29 cellular contexts compared by ENCODE assay signal in the genomic region with DNA sequence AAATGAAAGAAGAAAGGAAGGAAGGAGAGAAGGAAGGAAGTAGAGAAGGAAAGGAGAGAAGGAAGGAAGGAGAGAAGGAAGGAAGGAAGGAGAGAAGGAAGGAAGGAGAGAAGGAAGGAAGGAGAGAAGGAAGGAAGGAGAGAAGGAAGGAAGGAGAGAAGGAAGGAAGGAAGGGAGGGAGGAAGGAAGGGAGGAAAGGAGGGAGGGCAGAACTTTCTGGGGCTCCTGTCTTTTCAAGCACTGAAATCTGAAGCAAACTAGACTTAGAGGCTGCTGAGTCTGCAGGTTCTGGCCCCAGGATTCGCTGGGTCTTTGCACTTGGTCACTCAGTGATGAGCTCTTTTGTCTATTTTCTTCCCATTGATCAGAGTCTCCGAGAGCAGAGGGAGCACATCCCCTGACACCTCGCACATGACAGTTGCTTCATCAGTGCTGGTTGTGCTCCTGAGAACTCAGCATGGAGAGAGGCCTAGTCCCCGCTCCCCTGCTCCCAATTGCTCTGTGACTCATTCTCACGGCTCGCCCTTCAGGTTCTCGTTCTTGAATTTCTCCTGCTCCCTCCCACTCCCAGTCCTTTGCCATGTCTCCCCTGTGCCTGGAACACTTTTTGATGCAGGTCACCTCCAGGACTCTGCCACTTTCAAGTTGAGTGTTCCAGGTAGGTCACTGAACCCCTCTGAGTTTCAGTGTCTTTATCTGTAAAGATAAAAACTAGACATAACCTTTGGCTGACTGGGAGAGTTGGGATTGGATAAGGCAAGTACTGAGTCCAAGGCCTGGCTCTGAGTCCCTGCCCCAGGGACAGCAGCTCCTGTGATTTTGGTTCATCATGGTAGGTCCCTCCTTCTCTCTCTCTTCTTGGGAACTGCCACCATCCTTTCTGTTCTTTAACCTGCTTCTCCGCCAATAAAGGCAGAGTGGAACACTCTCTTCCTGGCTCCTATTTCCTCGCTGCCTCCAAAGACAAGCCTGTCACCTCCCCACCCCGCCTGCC. TPM values are rescaled to one million over a fixed set of nuclear protein-coding genes. Genes with fewer than 3 reads are reported as not detected.
A peak's percentile ranks its signal among the peaks of the same experiment; 100 is the strongest.
DNase-seq lines count a peak whose midpoint lies in the region; ATAC-seq and TF ChIP-seq lines count a peak whose summit lies in the region.
"Had no signal": no experiment of that assay in that cellular context is flagged by ENCODE, and none has a peak within 500 bp of the region (broad histone marks: within the 10 kb centered on the region; RNA-seq: fewer than 3 reads in every experiment).

No MANE protein-coding gene starts in this region.

- H3K36me3 Mint-ChIP-seq in MCF 10A (ENCODE audit: insufficient read depth, unreplicated experiment), result peaks cover 6% of the 10 kb centered on the region
- H3K36me3 Mint-ChIP-seq in WTC11, result no peaks in the 10 kb centered on the region
- H3K36me3 Mint-ChIP-seq in activated T-cell treated with anti-CD3 and anti-CD28 coated beads, Interleukin-2, amount 50 U/mL, for 4 hours (ENCODE audit: insufficient read depth), result no peaks in the 10 kb centered on the region
- H3K36me3 Mint-ChIP-seq: activated naive CD4-positive, alpha-beta T cell treated with anti-CD3 and anti-CD28 coated beads, Interleukin-2, amount 50 U/mL, for 72 hours; IgD-negative memory B cell; mesothelial cell of epicardium had no signal

- no peak overlapping the region for H2BK15ac ChIP-seq in neuronal stem cell (ENCODE audit: low read length)

- no peak overlapping the region for H3K9ac ChIP-seq in neuronal stem cell (ENCODE audit: low read depth, low read length, poor library complexity)

- H2AK5ac ChIP-seq in neuronal stem cell (ENCODE audit: low read depth, low read length), result no peak overlapping the region

- no peaks in the 10 kb centered on the region for H3K9me3 ChIP-seq in breast epithelium
- H3K9me3 ChIP-seq in left ventricle myocardium inferior (replicated peaks), result no peaks in the 10 kb centered on the region
- H3K9me3 ChIP-seq in neuronal stem cell (replicated peaks in 1 of 2; ENCODE audit: control insufficient read depth in 2 of 2, insufficient read depth in 1 of 2, low read depth in 1 of 2, low read length in 2 of 2), result peaks cover 0 to 1% of the 10 kb centered on the region in 2 donors
- no peaks in the 10 kb centered on the region for H3K9me3 ChIP-seq in aorta (ENCODE audit: control insufficient read depth, low read length)
- H3K9me3 ChIP-seq: BE2C, body of pancreas, colonic mucosa, MG63, stomach had no signal

- no peak overlapping the region for H3K4me3 Mint-ChIP-seq in MCF 10A (ENCODE audit: unreplicated experiment)
- H3K4me3 Mint-ChIP-seq in WTC11, result no peak overlapping the region
- no peak overlapping the region for H3K4me3 Mint-ChIP-seq in activated T-cell treated with anti-CD3 and anti-CD28 coated beads, Interleukin-2, amount 50 U/mL, for 4 hours
- H3K4me3 Mint-ChIP-seq: activated T-helper 1 cell treated with anti-CD3 and anti-CD28 coated beads, Interleukin-12 subunit alpha, Interleukin-12 subunit beta, Interleukin-2, Interleukin-4 antibody, amounts not matched to agents 30 ng/mL and 10 ng/mL and 1 ng/mL, durations not matched to agents 14 hours and 24 hours and 36 hours; IgD-negative memory B cell; mesothelial cell of epicardium; nephron progenitor cell had no signal

- H2AFZ ChIP-seq in neuronal stem cell (ENCODE audit: low read length), result no peak overlapping the region

- ATAC-seq in aorta (ENCODE audit: low FRiP score) (peak; percentile 55), WTC11 (no peak)
- no peak for ATAC-seq in activated T-cell treated with anti-CD3 and anti-CD28 coated beads, Interleukin-2, amount 50 U/mL, for 4 hours
- ATAC-seq: activated naive CD4-positive, alpha-beta T cell treated with anti-CD3 and anti-CD28 coated beads, Interleukin-2, amount 50 U/mL, for 72 hours; body of pancreas; HCT116 had no signal

- peak overlapping the region; percentile 2 for H2BK5ac ChIP-seq in neuronal stem cell (ENCODE audit: low read length)

- H3K27me3 Mint-ChIP-seq in MCF 10A (ENCODE audit: insufficient read depth, unreplicated experiment), result no peaks in the 10 kb centered on the region
- no peaks in the 10 kb centered on the region; the same call in 1 of the 2 replicates for H3K27me3 Mint-ChIP-seq in WTC11 (ENCODE audit: low read depth)
- H3K27me3 Mint-ChIP-seq in activated T-cell treated with anti-CD3 and anti-CD28 coated beads, Interleukin-2, amount 50 U/mL, for 4 hours (ENCODE audit: low read depth), result no peaks in the 10 kb centered on the region
- H3K27me3 Mint-ChIP-seq: progenitor cell of endocrine pancreas had no signal

- H3K36me3 ChIP-seq in breast epithelium (no peaks in the 10 kb centered on the region), left ventricle myocardium inferior (no peaks in the 10 kb centered on the region), neuronal stem cell (replicated peaks in 1 of 2; ENCODE audit: control insufficient read depth in 2 of 2, insufficient read depth in 2 of 2, low read length in 2 of 2) (no peaks in the 10 kb centered on the region), aorta (ENCODE audit: control insufficient read depth in 1 of 2, insufficient read depth in 2 of 2, low read length in 1 of 2) (no peaks in the 10 kb centered on the region)
- H3K36me3 ChIP-seq: BE2C, colonic mucosa, MG63, stomach had no signal

- H3K27ac Mint-ChIP-seq in MCF 10A (ENCODE audit: low read depth, unreplicated experiment), result no peak overlapping the region
- H3K27ac Mint-ChIP-seq in WTC11, result no peak overlapping the region
- H3K27ac Mint-ChIP-seq: activated naive CD4-positive, alpha-beta T cell treated with anti-CD3 and anti-CD28 coated beads, Interleukin-2, amount 50 U/mL, for 72 hours; activated T-helper 1 cell treated with anti-CD3 and anti-CD28 coated beads, Interleukin-12 subunit alpha, Interleukin-12 subunit beta, Interleukin-2, Interleukin-4 antibody, amounts not matched to agents 30 ng/mL and 10 ng/mL and 1 ng/mL, durations not matched to agents 14 hours and 24 hours and 36 hours; IgD-negative memory B cell; mesothelial cell of epicardium; nephron progenitor cell; progenitor cell of endocrine pancreas had no signal

- POLR2A ChIA-PET in MCF 10A (lab: Yijun Ruan, JAX) (no interaction called here), WTC11 (lab: Charles Lee) (no interaction called here)

- H4K91ac ChIP-seq in neuronal stem cell (ENCODE audit: low read depth, low read length, poor library complexity), result no peak overlapping the region

- H4K8ac ChIP-seq in neuronal stem cell (ENCODE audit: low read depth, low read length), result no peak overlapping the region

- TF ChIP-seq POLR2A in breast epithelium (IDR thresholded peaks at IDR 0.05), result no peak

- peak overlapping the region in 1 of 2 donors; percentile 25 for H3K27ac ChIP-seq in breast epithelium
- H3K27ac ChIP-seq in left ventricle myocardium inferior (replicated peaks), result peak overlapping the region; percentile 9
- no peak overlapping the region for H3K27ac ChIP-seq in neuronal stem cell (replicated peaks; ENCODE audit: low read length)
- H3K27ac ChIP-seq in aorta (ENCODE audit: low read depth in 1 of 2, low read length in 2 of 2), result no peak overlapping the region
- H3K27ac ChIP-seq: body of pancreas, colonic mucosa, HL-60, stomach had no signal

- no peak for TF ChIP-seq CTCF in MCF 10A (IDR thresholded peaks at IDR 0.05; ENCODE audit: unreplicated experiment)
- no peak for TF ChIP-seq CTCF in breast epithelium (IDR thresholded peaks at IDR 0.05)
- TF ChIP-seq CTCF in left ventricle myocardium inferior (IDR thresholded peaks at IDR 0.05; ENCODE audit: borderline replicate concordance), result no peak
- no peak for TF ChIP-seq CTCF in WTC11 (IDR thresholded peaks at IDR 0.05)

- H3K4me3 ChIP-seq in breast epithelium, result no peak overlapping the region
- no peak overlapping the region for H3K4me3 ChIP-seq in left ventricle myocardium inferior
- H3K4me3 ChIP-seq in neuronal stem cell (ENCODE audit: low read length in 2 of 2), result no peak overlapping the region
- H3K4me3 ChIP-seq in aorta (ENCODE audit: low read length in 2 of 2), result no peak overlapping the region
- H3K4me3 ChIP-seq: body of pancreas, colonic mucosa, MG63, stomach had no signal

- H3K14ac ChIP-seq in neuronal stem cell (ENCODE audit: low read length), result no peak overlapping the region

- H3K4me1 Mint-ChIP-seq in MCF 10A (ENCODE audit: insufficient read depth, unreplicated experiment), result peaks cover 4% of the 10 kb centered on the region
- no peaks in the 10 kb centered on the region for H3K4me1 Mint-ChIP-seq in WTC11
- H3K4me1 Mint-ChIP-seq in activated T-cell treated with anti-CD3 and anti-CD28 coated beads, Interleukin-2, amount 50 U/mL, for 4 hours (ENCODE audit: low read depth), result no peaks in the 10 kb centered on the region
- H3K4me1 Mint-ChIP-seq: IgD-negative memory B cell had no signal

- H3K4me2 ChIP-seq in neuronal stem cell (ENCODE audit: insufficient read depth, low read length, poor library complexity, severe bottlenecking), result no peak overlapping the region

- no peaks in the 10 kb centered on the region for H3K9me3 Mint-ChIP-seq in MCF 10A (ENCODE audit: unreplicated experiment)
- no peaks in the 10 kb centered on the region for H3K9me3 Mint-ChIP-seq in WTC11
- H3K9me3 Mint-ChIP-seq in activated T-cell treated with anti-CD3 and anti-CD28 coated beads, Interleukin-2, amount 50 U/mL, for 4 hours, result no peaks in the 10 kb centered on the region
- H3K9me3 Mint-ChIP-seq: activated naive CD4-positive, alpha-beta T cell treated with anti-CD3 and anti-CD28 coated beads, Interleukin-2, amount 50 U/mL, for 72 hours; activated T-helper 1 cell treated with anti-CD3 and anti-CD28 coated beads, Interleukin-12 subunit alpha, Interleukin-12 subunit beta, Interleukin-2, Interleukin-4 antibody, amounts not matched to agents 30 ng/mL and 10 ng/mL and 1 ng/mL, durations not matched to agents 14 hours and 24 hours and 36 hours; IgD-negative memory B cell; mesothelial cell of epicardium; nephron progenitor cell had no signal

- no peak overlapping the region for H2BK12ac ChIP-seq in neuronal stem cell (ENCODE audit: low read length)

- H2BK120ac ChIP-seq in neuronal stem cell (ENCODE audit: low read depth, low read length), result no peak overlapping the region

- no peak overlapping the region for H3K23ac ChIP-seq in neuronal stem cell (ENCODE audit: low read depth, low read length, poor library complexity)

- peak; percentile 22 for DNase-seq in MCF 10A (ENCODE audit: unreplicated experiment)
- DNase-seq in breast epithelium (ENCODE audit: low spot score in 2 of 2), result no peak
- DNase-seq in left ventricle myocardium inferior, result peak; percentile 21
- no peak for DNase-seq in neuronal stem cell (ENCODE audit: low spot score)
- DNase-seq in aorta, result no peak
- DNase-seq in WTC11 (ENCODE audit: low spot score), result no peak
- no peak for DNase-seq in HT-29 (ENCODE audit: low spot score)
- DNase-seq in activated T-cell treated with anti-CD3 and anti-CD28 coated beads, Interleukin-2, amount 50 U/mL, for 4 hours, result no peak
- DNase-seq: 8988T; BE2C; body of pancreas; colonic mucosa; DND-41; hippocampal formation; MG63; NCI-H1436 treated with DMSO at 0.1 percent for 48 hours; NCI-H2171; NCI-H526; nephron progenitor cell; stimulated activated CD4-positive, alpha-beta T cell treated with anti-CD3 and anti-CD28 coated beads, Interleukin-12 subunit alpha, Interleukin-12 subunit beta, amount 100 ng/mL, for 4 hours; stomach had no signal

- H3K27me3 ChIP-seq in breast epithelium (no peaks in the 10 kb centered on the region), left ventricle myocardium inferior (ENCODE audit: low read depth) (no peaks in the 10 kb centered on the region), neuronal stem cell (ENCODE audit: control insufficient read depth in 3 of 3, insufficient read depth in 3 of 3, low read depth in 1 of 3, low read length in 3 of 3) (no peaks in the 10 kb centered on the region), aorta (ENCODE audit: control insufficient read depth in 1 of 2, insufficient read depth in 2 of 2, low read length in 1 of 2) (no peaks in the 10 kb centered on the region)
- H3K27me3 ChIP-seq: BE2C, body of pancreas, colonic mucosa, MG63, stomach had no signal

- intact Hi-C loops in MCF 10A (cut with micrococcal nuclease) (no loop called here), breast epithelium (cut with DNase I; ENCODE audit: low total_unique reads) (no loop called here), left ventricle myocardium inferior (cut with micrococcal nuclease) (no loop called here), aorta (cut with DNase I) (no loop called here)

- CTCF ChIA-PET in MCF 10A (lab: Yijun Ruan, JAX) (interaction anchor here (1.0 kb wide), 1 partner anchor 12 kb away, joined by 3 read pairs; no protein-coding TSS in a partner anchor), WTC11 (lab: Charles Lee) (no interaction called here)

- no peaks in the 10 kb centered on the region for H3K4me1 ChIP-seq in breast epithelium
- peaks cover 58% of the 10 kb centered on the region for H3K4me1 ChIP-seq in left ventricle myocardium inferior
- H3K4me1 ChIP-seq in neuronal stem cell (ENCODE audit: control insufficient read depth in 2 of 2, insufficient read depth in 1 of 2, low read depth in 1 of 2, low read length in 2 of 2), result peaks cover 0 to 6% of the 10 kb centered on the region in 2 donors
- H3K4me1 ChIP-seq in aorta (ENCODE audit: control insufficient read depth in 1 of 2, insufficient read depth in 2 of 2, low read length in 2 of 2), result no peaks in the 10 kb centered on the region
- H3K4me1 ChIP-seq: BE2C, body of pancreas, colonic mucosa had no signal

- H3K18ac ChIP-seq in neuronal stem cell (ENCODE audit: low read length), result peak overlapping the region; percentile 51

- no peaks in the 10 kb centered on the region for H3K79me1 ChIP-seq in neuronal stem cell (ENCODE audit: low read depth, low read length)

- WGBS in neuronal stem cell (ENCODE audit: extremely low coverage in 2 of 2, insufficient read length in 2 of 2, insufficient replicate concordance in 1 of 2), 2 donors, result no CpG with 5 or more reads among the region's 10 CpGs
- WGBS in aorta, 2 donors, result 62 to 78% methylated on average over 10 of the region's 10 CpGs

- BruUV-seq in MCF 10A (replicated peaks; lab: Mats Ljungman, UMichigan), result no TSS peak

- H3K4ac ChIP-seq in neuronal stem cell (ENCODE audit: low read length), result no peak overlapping the region

RNA-seq across cellular contexts. Expression of a gene that starts 55.2 kb away (rescaled TPM):
- total RNA-seq in MCF 10A (2022) (not detected in 2 replicates), breast epithelium (not detected), left ventricle myocardium inferior (not detected), aorta (not detected), WTC11 (2021) (not detected in 3 replicates)
- 0.15 TPM for polyA plus RNA-seq in neuronal stem cell (2013, experiment 1 of 2)
- polyA plus RNA-seq in neuronal stem cell (2013, experiment 2 of 2), result not detected
- polyA plus RNA-seq in aorta, result not detected
- not detected in 2 replicates for total RNA-seq in HT-29 (2014; rRNA removed; shearing (Covaris generic))
- total RNA-seq in activated T-cell treated with anti-CD3 and anti-CD28 coated beads, Interleukin-2, amount 50 U/mL, for 4 hours, result not detected
- total RNA-seq: activated naive CD4-positive, alpha-beta T cell treated with anti-CD3 and anti-CD28 coated beads, Interleukin-2, amount 50 U/mL, for 72 hours; activated T-helper 1 cell treated with anti-CD3 and anti-CD28 coated beads, Interleukin-12 subunit alpha, Interleukin-12 subunit beta, Interleukin-2, Interleukin-4 antibody, amounts not matched to agents 30 ng/mL and 10 ng/mL and 1 ng/mL, durations not matched to agents 14 hours and 24 hours and 36 hours; body of pancreas; colonic mucosa; mesothelial cell of epicardium; stomach; urinary bladder had no signal
- polyA plus RNA-seq: IgD-negative memory B cell, stomach, urinary bladder had no signal

Comparison
In these comparisons a context has a peak if more than half of its experiments do, and no peak if none do; other contexts are left out.
1. DNase-seq: peak in MCF 10A (single experiment) and left ventricle myocardium inferior (single experiment); none in breast epithelium (0 of 2), neuronal stem cell (single experiment), aorta (0 of 2), WTC11 (single experiment), HT-29 (single experiment) and activated T-cell treated with anti-CD3 and anti-CD28 coated beads, Interleukin-2, amount 50 U/mL, for 4 hours (single experiment).